10 cellular contexts compared by ENCODE assay signal in genomic region chr2:65710779-65711295, GRCh38.
DNase-seq lines count a peak whose midpoint lies in the region; ATAC-seq and TF ChIP-seq lines count a peak whose summit lies in the region.
"Had no signal": no experiment of that assay in that cellular context is flagged by ENCODE, and none has a peak within 500 bp of the region (broad histone marks: within the 10 kb centered on the region; RNA-seq: fewer than 3 reads in every experiment).

No MANE protein-coding gene starts in this region.

- ATAC-seq in GM18867 (IDR thresholded peaks at IDR 0.05; ENCODE audit: unreplicated experiment) (peak; percentile 62), GM18520 (IDR thresholded peaks at IDR 0.05; ENCODE audit: unreplicated experiment) (no peak), GM19324 (IDR thresholded peaks at IDR 0.05; ENCODE audit: low FRiP score, unreplicated experiment) (no peak)
- no peak for ATAC-seq in stimulated activated naive CD8-positive, alpha-beta T cell treated with anti-CD3 and anti-CD28 coated beads, Interleukin-15, amount 100 ng/mL, for 72 hours

- TF ChIP-seq CTCF in AG09309 (IDR thresholded peaks at IDR 0.05; ENCODE audit: control insufficient read depth, insufficient read depth, low read depth, low read length, missing control alignments): peak; percentile 42
- peak; percentile 43 for TF ChIP-seq CTCF in fibroblast of mammary gland (conservative IDR thresholded peaks at IDR 0.05; ENCODE audit: control insufficient read depth, insufficient read depth, low read depth, low read length)

- H3K4me1 Mint-ChIP-seq in stimulated activated naive CD8-positive, alpha-beta T cell treated with anti-CD3 and anti-CD28 coated beads, Interleukin-15, amount 100 ng/mL, for 72 hours: no peaks in the 10 kb centered on the region

- H3K27ac Mint-ChIP-seq in stimulated activated naive CD8-positive, alpha-beta T cell treated with anti-CD3 and anti-CD28 coated beads, Interleukin-15, amount 100 ng/mL, for 72 hours: no peak overlapping the region
- H3K27ac Mint-ChIP-seq: T-helper 1 cell treated with Interleukin-12 subunit alpha and Interleukin-12 subunit beta and Interleukin-4 antibody, amounts not matched to agents 30 μg/mL and 1 μg/mL, for 36 hours had no signal

- peaks cover 9% of the 10 kb centered on the region for H3K27me3 Mint-ChIP-seq in stimulated activated naive CD8-positive, alpha-beta T cell treated with anti-CD3 and anti-CD28 coated beads, Interleukin-15, amount 100 ng/mL, for 72 hours

- H3K9me3 Mint-ChIP-seq in stimulated activated naive CD8-positive, alpha-beta T cell treated with anti-CD3 and anti-CD28 coated beads, Interleukin-15, amount 100 ng/mL, for 72 hours: no peaks in the 10 kb centered on the region
- H3K9me3 Mint-ChIP-seq: T-helper 1 cell treated with Interleukin-12 subunit alpha and Interleukin-12 subunit beta and Interleukin-4 antibody, amounts not matched to agents 30 μg/mL and 1 μg/mL, for 36 hours had no signal

- DNase-seq in AG09309 (ENCODE audit: low read depth) (no peak), NCI-H524 treated with DMSO at 0.1 percent for 48 hours (lab: John Stamatoyannopoulos, UW) (peak; percentile 66), fibroblast of mammary gland (ENCODE audit: low read depth) (peak; percentile 19)
- DNase-seq in stimulated activated naive CD8-positive, alpha-beta T cell treated with anti-CD3 and anti-CD28 coated beads, Interleukin-15, amount 100 ng/mL, for 72 hours: no peak
- no peak for DNase-seq in activated CD4-positive, CD25-positive, alpha-beta regulatory T cell (lab: John Stamatoyannopoulos, UW)
- DNase-seq: anterior cingulate cortex had no signal

- H3K4me3 Mint-ChIP-seq in stimulated activated naive CD8-positive, alpha-beta T cell treated with anti-CD3 and anti-CD28 coated beads, Interleukin-15, amount 100 ng/mL, for 72 hours: no peak overlapping the region
- H3K4me3 Mint-ChIP-seq: T-helper 1 cell treated with Interleukin-12 subunit alpha and Interleukin-12 subunit beta and Interleukin-4 antibody, amounts not matched to agents 30 μg/mL and 1 μg/mL, for 36 hours had no signal

- no peak overlapping the region for H3K4me3 ChIP-seq in AG09309 (ENCODE audit: control insufficient read depth, low read depth, low read length)
- no peak overlapping the region for H3K4me3 ChIP-seq in fibroblast of mammary gland (ENCODE audit: control insufficient read depth, low read depth, low read length)

Comparison
In these comparisons a context has a peak if more than half of its experiments do, and no peak if none do; other contexts are left out.
1. DNase-seq: peak in NCI-H524 treated with DMSO at 0.1 percent for 48 hours (single experiment) and fibroblast of mammary gland (single experiment); none in AG09309 (single experiment), stimulated activated naive CD8-positive, alpha-beta T cell treated with anti-CD3 and anti-CD28 coated beads, Interleukin-15, amount 100 ng/mL, for 72 hours (0 of 2) and activated CD4-positive, CD25-positive, alpha-beta regulatory T cell (0 of 4).